In genomic region chr2:205975082-205975949, GRCh38 we compare ENCODE assay signal across 10 cellular contexts.
A peak's percentile ranks its signal among the peaks of the same experiment; 100 is the strongest.
DNase-seq lines count a peak whose midpoint lies in the region; ATAC-seq and TF ChIP-seq lines count a peak whose summit lies in the region.
"Had no signal": no experiment of that assay in that cellular context is flagged by ENCODE, and none has a peak within 500 bp of the region (broad histone marks: within the 10 kb centered on the region; RNA-seq: fewer than 3 reads in every experiment).

No MANE protein-coding gene starts in this region.

- H3K9me3 Mint-ChIP-seq in CD4-positive, alpha-beta memory T cell, result peaks cover 0 to 5% (median under 1%) of the 10 kb centered on the region in 8 donors

- no peak for TF ChIP-seq POLR2A in gastroesophageal sphincter (IDR thresholded peaks at IDR 0.05)
- no peak for TF ChIP-seq POLR2A in gastrocnemius medialis (IDR thresholded peaks at IDR 0.05)

- CTCF ChIA-PET in CD4-positive, alpha-beta memory T cell (lab: Charles Lee; ENCODE audit: partially characterized antibody), result no interaction called here

- intact Hi-C loops in gastrocnemius medialis (cut with DNase I; ENCODE audit: low total_unique reads), result no loop called here
- intact Hi-C loops in CD4-positive, alpha-beta memory T cell (cut with micrococcal nuclease), result no loop called here

- no peak overlapping the region for H3K4me3 Mint-ChIP-seq in CD4-positive, alpha-beta memory T cell
- H3K4me3 Mint-ChIP-seq: memory B cell had no signal

- peak overlapping the region; percentile 22 for H3K27ac ChIP-seq in epithelial cell of prostate
- no peak overlapping the region for H3K27ac ChIP-seq in gastroesophageal sphincter
- H3K27ac ChIP-seq in gastrocnemius medialis, result no peak overlapping the region
- H3K27ac ChIP-seq in CD4-positive, alpha-beta memory T cell (ENCODE audit: low read depth, low read length), result no peak overlapping the region

- peak; percentile 6 for DNase-seq in epithelial cell of prostate (ENCODE audit: low read depth, low spot score)
- peak; percentile 92 for DNase-seq in renal cortical epithelial cell (ENCODE audit: low read depth)
- no peak for DNase-seq in gastrocnemius medialis
- DNase-seq in CD4-positive, alpha-beta memory T cell, result no peak
- DNase-seq: activated CD4-positive, alpha-beta T cell treated with anti-CD3 and anti-CD28 coated beads, Interleukin-2, amount 50 U/mL, for 1 hour had no signal

- WGBS in gastroesophageal sphincter (ENCODE audit: low coverage in 1 of 2), 2 donors, result 30 to 40% methylated on average over 3 to 5 of the region's 5 CpGs

- TF ChIP-seq CTCF in gastroesophageal sphincter (IDR thresholded peaks at IDR 0.05), result no peak
- no peak for TF ChIP-seq CTCF in gastrocnemius medialis (IDR thresholded peaks at IDR 0.05 in 4 of 5, conservative IDR thresholded peaks at IDR 0.05 in 1 of 5)

- POLR2A ChIA-PET in CD4-positive, alpha-beta memory T cell (lab: Charles Lee; ENCODE audit: partially characterized antibody), result no interaction called here

- no peaks in the 10 kb centered on the region for H3K4me1 Mint-ChIP-seq in CD4-positive, alpha-beta memory T cell
- H3K4me1 Mint-ChIP-seq: memory B cell had no signal

- TF ChIP-seq EP300 in gastroesophageal sphincter (IDR thresholded peaks at IDR 0.05), result no peak

- H3K4me1 ChIP-seq in gastroesophageal sphincter (peaks cover 0 to 5% (median 0%) of the 10 kb centered on the region in 3 donors), gastrocnemius medialis (no peaks in the 10 kb centered on the region)
- H3K4me1 ChIP-seq in CD4-positive, alpha-beta memory T cell (ENCODE audit: insufficient read depth, low read length), result no peaks in the 10 kb centered on the region

- H3K4me3 ChIP-seq in gastroesophageal sphincter (no peak overlapping the region), gastrocnemius medialis (no peak overlapping the region)
- H3K4me3 ChIP-seq in CD4-positive, alpha-beta memory T cell (ENCODE audit: low read length in 2 of 2), result no peak overlapping the region

- H3K27me3 ChIP-seq in gastroesophageal sphincter, result peaks cover 7% of the 10 kb centered on the region
- no peaks in the 10 kb centered on the region for H3K27me3 ChIP-seq in gastrocnemius medialis
- H3K27me3 ChIP-seq in CD4-positive, alpha-beta memory T cell (ENCODE audit: insufficient read depth, low read length), result no peaks in the 10 kb centered on the region

- H3K27me3 Mint-ChIP-seq in CD4-positive, alpha-beta memory T cell, result peaks cover 2 to 12% of the 10 kb centered on the region in 2 donors

- H3K36me3 Mint-ChIP-seq in CD4-positive, alpha-beta memory T cell, result peaks cover 0 to 7% of the 10 kb centered on the region in 2 donors
- H3K36me3 Mint-ChIP-seq: memory B cell had no signal

- H3K9me3 ChIP-seq in gastroesophageal sphincter (no peaks in the 10 kb centered on the region), gastrocnemius medialis (no peaks in the 10 kb centered on the region)
- H3K9me3 ChIP-seq in CD4-positive, alpha-beta memory T cell (ENCODE audit: control insufficient read depth in 1 of 2, low read length in 2 of 2), result no peaks in the 10 kb centered on the region

- ATAC-seq in GM19324 (IDR thresholded peaks at IDR 0.05; ENCODE audit: low FRiP score, unreplicated experiment) (peak; percentile 89), HG03342 (IDR thresholded peaks at IDR 0.05; ENCODE audit: unreplicated experiment) (peak; percentile 92), gastroesophageal sphincter (no peak), gastrocnemius medialis (no peak), HG02973 (IDR thresholded peaks at IDR 0.05; ENCODE audit: unreplicated experiment) (no peak)

- no peaks in the 10 kb centered on the region for H3K36me3 ChIP-seq in gastroesophageal sphincter
- no peaks in the 10 kb centered on the region for H3K36me3 ChIP-seq in gastrocnemius medialis
- no peaks in the 10 kb centered on the region for H3K36me3 ChIP-seq in CD4-positive, alpha-beta memory T cell (ENCODE audit: insufficient read depth, low read length)

- in situ Hi-C loops in gastrocnemius medialis (cut with MboI; ENCODE audit: low sequenced_read_pairs in 4 of 4), result no loop called here

- no peak overlapping the region for H3K27ac Mint-ChIP-seq in CD4-positive, alpha-beta memory T cell
- H3K27ac Mint-ChIP-seq: memory B cell had no signal

Comparison
In these comparisons a context has a peak if more than half of its experiments do, and no peak if none do; other contexts are left out.
1. ATAC-seq: peak in GM19324 (single experiment) and HG03342 (single experiment); none in gastroesophageal sphincter (single experiment), gastrocnemius medialis (0 of 2) and HG02973 (single experiment).
2. DNase-seq: peak in epithelial cell of prostate (single experiment) and renal cortical epithelial cell (single experiment); none in gastrocnemius medialis (0 of 2) and CD4-positive, alpha-beta memory T cell (0 of 5).